Comparison of ENCODE assay signal across 15 cellular contexts in genomic region chr1:230201445-230201844, GRCh38.
DNase-seq lines count a peak whose midpoint lies in the region; ATAC-seq and TF ChIP-seq lines count a peak whose summit lies in the region.
"Had no signal": no experiment of that assay in that cellular context is flagged by ENCODE, and none has a peak within 500 bp of the region (broad histone marks: within the 10 kb centered on the region; RNA-seq: fewer than 3 reads in every experiment).

No MANE protein-coding gene starts in this region.

- 49 to 83% (median 59%) methylated on average over 7 to 9 of the region's 9 CpGs for WGBS in psoas muscle, 3 donors

- CTCF ChIA-PET in activated CD4-positive, alpha-beta memory T cell treated with anti-CD3 and anti-CD28 coated beads for 36 hours (lab: Charles Lee) = no interaction called here

- H3K9me3 Mint-ChIP-seq in activated T-helper 1 cell treated with anti-CD3 and anti-CD28 coated beads, Interleukin-12 subunit alpha, Interleukin-12 subunit beta, Interleukin-2, Interleukin-4 antibody, amounts not matched to agents 30 ng/mL and 10 ng/mL and 1 ng/mL, durations not matched to agents 14 hours and 24 hours and 36 hours = no peaks in the 10 kb centered on the region
- no peaks in the 10 kb centered on the region for H3K9me3 Mint-ChIP-seq in naive thymus-derived CD8-positive, alpha-beta T cell
- no peaks in the 10 kb centered on the region for H3K9me3 Mint-ChIP-seq in activated CD4-positive, alpha-beta memory T cell treated with anti-CD3 and anti-CD28 coated beads for 36 hours
- H3K9me3 Mint-ChIP-seq: CD4-positive, alpha-beta T cell had no signal

- TF ChIP-seq POLR2A in vagina (IDR thresholded peaks at IDR 0.05) = no peak

- H3K4me3 ChIP-seq in psoas muscle = no peak overlapping the region
- no peak overlapping the region for H3K4me3 ChIP-seq in vagina
- H3K4me3 ChIP-seq: GM12878, HAP-1 had no signal

- peaks cover 2 to 16% of the 10 kb centered on the region in 2 donors for H3K36me3 ChIP-seq in psoas muscle (ENCODE audit: insufficient read depth in 1 of 2, low read depth in 1 of 2)
- no peaks in the 10 kb centered on the region for H3K36me3 ChIP-seq in vagina

- H3K4me3 Mint-ChIP-seq in activated T-helper 1 cell treated with anti-CD3 and anti-CD28 coated beads, Interleukin-12 subunit alpha, Interleukin-12 subunit beta, Interleukin-2, Interleukin-4 antibody, amounts not matched to agents 30 ng/mL and 10 ng/mL and 1 ng/mL, durations not matched to agents 14 hours and 24 hours and 36 hours = no peak overlapping the region
- no peak overlapping the region for H3K4me3 Mint-ChIP-seq in naive thymus-derived CD8-positive, alpha-beta T cell
- H3K4me3 Mint-ChIP-seq in activated CD4-positive, alpha-beta memory T cell treated with anti-CD3 and anti-CD28 coated beads for 36 hours = no peak overlapping the region
- H3K4me3 Mint-ChIP-seq: B cell; CD4-positive, alpha-beta T cell had no signal

- TF ChIP-seq CTCF in psoas muscle (IDR thresholded peaks at IDR 0.05) (no peak), vagina (IDR thresholded peaks at IDR 0.05) (no peak)

- no peak for DNase-seq in activated T-helper 1 cell treated with anti-CD3 and anti-CD28 coated beads, Interleukin-12 subunit alpha, Interleukin-12 subunit beta, Interleukin-2, Interleukin-4 antibody, amounts not matched to agents 30 ng/mL and 10 ng/mL and 1 ng/mL, durations not matched to agents 14 hours and 24 hours and 36 hours (ENCODE audit: low spot score)
- no peak for DNase-seq in left lobe of liver (ENCODE audit: low spot score)
- peak in 1 of 2 donors; percentile 67 for DNase-seq in psoas muscle
- no peak for DNase-seq in vagina (ENCODE audit: extremely low spot score in 2 of 2)
- DNase-seq in naive thymus-derived CD8-positive, alpha-beta T cell = no peak
- DNase-seq in inferior parietal cortex (ENCODE audit: extremely low spot score) = no peak
- no peak for DNase-seq in activated CD4-positive, alpha-beta memory T cell treated with anti-CD3 and anti-CD28 coated beads for 36 hours
- DNase-seq: C1 segment of cervical spinal cord; CD4-positive, alpha-beta T cell; DMS79; GOT3 had no signal

- H3K36me3 Mint-ChIP-seq in activated T-helper 1 cell treated with anti-CD3 and anti-CD28 coated beads, Interleukin-12 subunit alpha, Interleukin-12 subunit beta, Interleukin-2, Interleukin-4 antibody, amounts not matched to agents 30 ng/mL and 10 ng/mL and 1 ng/mL, durations not matched to agents 14 hours and 24 hours and 36 hours (ENCODE audit: low read depth) = peaks cover 15% of the 10 kb centered on the region
- H3K36me3 Mint-ChIP-seq in naive thymus-derived CD8-positive, alpha-beta T cell = peaks cover 13 to 58% (median 17%) of the 10 kb centered on the region in 3 donors
- peaks cover 27% of the 10 kb centered on the region for H3K36me3 Mint-ChIP-seq in activated CD4-positive, alpha-beta memory T cell treated with anti-CD3 and anti-CD28 coated beads for 36 hours

- POLR2A ChIA-PET in naive thymus-derived CD8-positive, alpha-beta T cell (lab: Charles Lee) = no interaction called here
- POLR2A ChIA-PET in activated CD4-positive, alpha-beta memory T cell treated with anti-CD3 and anti-CD28 coated beads for 36 hours (lab: Charles Lee) = no interaction called here

- H3K27me3 ChIP-seq in psoas muscle (ENCODE audit: insufficient read depth in 3 of 3, low read length in 2 of 3) = no peaks in the 10 kb centered on the region
- H3K27me3 ChIP-seq in vagina = no peaks in the 10 kb centered on the region

- H3K9me3 ChIP-seq in psoas muscle = no peaks in the 10 kb centered on the region
- H3K9me3 ChIP-seq in vagina = no peaks in the 10 kb centered on the region
- H3K9me3 ChIP-seq: HAP-1 had no signal

- peak overlapping the region; percentile 46 for H3K27ac ChIP-seq in psoas muscle
- peak overlapping the region; percentile 46 for H3K27ac ChIP-seq in vagina
- H3K27ac ChIP-seq: HL-60 had no signal

- H3K27ac Mint-ChIP-seq in activated T-helper 1 cell treated with anti-CD3 and anti-CD28 coated beads, Interleukin-12 subunit alpha, Interleukin-12 subunit beta, Interleukin-2, Interleukin-4 antibody, amounts not matched to agents 30 ng/mL and 10 ng/mL and 1 ng/mL, durations not matched to agents 14 hours and 24 hours and 36 hours = peak overlapping the region; percentile 32
- H3K27ac Mint-ChIP-seq in naive thymus-derived CD8-positive, alpha-beta T cell = peak overlapping the region in 1 of 10 donors; percentile 21
- no peak overlapping the region for H3K27ac Mint-ChIP-seq in activated CD4-positive, alpha-beta memory T cell treated with anti-CD3 and anti-CD28 coated beads for 36 hours
- H3K27ac Mint-ChIP-seq: B cell; CD4-positive, alpha-beta T cell had no signal

- H3K27me3 Mint-ChIP-seq in activated T-helper 1 cell treated with anti-CD3 and anti-CD28 coated beads, Interleukin-12 subunit alpha, Interleukin-12 subunit beta, Interleukin-2, Interleukin-4 antibody, amounts not matched to agents 30 ng/mL and 10 ng/mL and 1 ng/mL, durations not matched to agents 14 hours and 24 hours and 36 hours (ENCODE audit: insufficient read depth) = no peaks in the 10 kb centered on the region
- H3K27me3 Mint-ChIP-seq in naive thymus-derived CD8-positive, alpha-beta T cell = no peaks in the 10 kb centered on the region
- H3K27me3 Mint-ChIP-seq in activated CD4-positive, alpha-beta memory T cell treated with anti-CD3 and anti-CD28 coated beads for 36 hours = no peaks in the 10 kb centered on the region
- H3K27me3 Mint-ChIP-seq: B cell; CD4-positive, alpha-beta T cell had no signal

- H3K4me1 Mint-ChIP-seq in activated T-helper 1 cell treated with anti-CD3 and anti-CD28 coated beads, Interleukin-12 subunit alpha, Interleukin-12 subunit beta, Interleukin-2, Interleukin-4 antibody, amounts not matched to agents 30 ng/mL and 10 ng/mL and 1 ng/mL, durations not matched to agents 14 hours and 24 hours and 36 hours (ENCODE audit: low read depth) = peaks cover 43% of the 10 kb centered on the region
- H3K4me1 Mint-ChIP-seq in naive thymus-derived CD8-positive, alpha-beta T cell = peaks cover 2 to 23% (median 7%) of the 10 kb centered on the region in 4 donors
- H3K4me1 Mint-ChIP-seq in activated CD4-positive, alpha-beta memory T cell treated with anti-CD3 and anti-CD28 coated beads for 36 hours (ENCODE audit: low read depth) = no peaks in the 10 kb centered on the region

- H3K4me1 ChIP-seq in psoas muscle (peaks cover 43% of the 10 kb centered on the region), vagina (peaks cover 6% of the 10 kb centered on the region)
- H3K4me1 ChIP-seq: HAP-1 had no signal

- intact Hi-C loops in activated T-helper 1 cell treated with anti-CD3 and anti-CD28 coated beads, Interleukin-12 subunit alpha, Interleukin-12 subunit beta, Interleukin-2, Interleukin-4 antibody, amounts not matched to agents 30 ng/mL and 10 ng/mL and 1 ng/mL, durations not matched to agents 14 hours and 24 hours and 36 hours (cut with micrococcal nuclease) = no loop called here
- intact Hi-C loops in psoas muscle (cut with DNase I) = loop anchor here in 1 of 2 donors (5.0 kb wide), 1 partner anchor 44 kb away; no protein-coding TSS in a partner anchor
- intact Hi-C loops in vagina (cut with DNase I) = no loop called here
- intact Hi-C loops in activated CD4-positive, alpha-beta memory T cell treated with anti-CD3 and anti-CD28 coated beads for 36 hours (cut with micrococcal nuclease) = no loop called here

- ATAC-seq in left lobe of liver (peak; percentile 75), psoas muscle (peak in 3 of 4 donors; percentile 60 to 69 (median 62))
- no peak for ATAC-seq in naive thymus-derived CD8-positive, alpha-beta T cell
- ATAC-seq: GM12878 had no signal

Comparison
In these comparisons a context has a peak if more than half of its experiments do, and no peak if none do; other contexts are left out.
1. ATAC-seq: peak in left lobe of liver (single experiment) and psoas muscle (3 of 4); none in naive thymus-derived CD8-positive, alpha-beta T cell (0 of 2).